ENCODE assay signal across 11 cellular contexts in the genomic region with DNA sequence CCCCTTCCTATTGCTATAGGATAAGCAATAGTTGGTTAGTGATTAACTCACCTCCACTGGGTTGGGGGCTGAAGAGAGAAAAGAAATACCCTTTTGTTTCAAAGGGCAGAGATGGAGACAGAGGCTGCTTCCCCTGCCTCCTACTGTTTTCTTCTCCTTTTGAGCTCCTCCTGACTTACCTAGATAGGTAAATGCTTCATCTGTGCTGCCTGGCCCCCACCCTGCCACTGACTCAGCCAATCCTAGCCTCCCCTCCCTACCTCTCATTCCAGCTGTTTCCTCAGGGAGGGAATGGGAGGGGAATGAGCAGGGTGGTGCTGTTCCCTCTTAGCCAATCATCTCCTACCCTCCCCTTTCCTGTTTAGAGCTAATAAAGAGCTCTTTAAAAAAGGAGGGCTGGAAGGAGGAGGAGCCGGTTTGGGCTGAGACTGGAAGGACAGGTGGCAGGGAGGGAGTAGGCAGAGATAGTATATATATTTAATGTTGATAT. TPM values are rescaled to one million over a fixed set of nuclear protein-coding genes. Genes with fewer than 3 reads are reported as not detected.
DNase-seq lines count a peak whose midpoint lies in the region; ATAC-seq, FAIRE-seq and TF ChIP-seq lines count a peak whose summit lies in the region.
"Had no signal": no experiment of that assay in that cellular context is flagged by ENCODE, and none has a peak within 500 bp of the region (broad histone marks: within the 10 kb centered on the region; RNA-seq: fewer than 3 reads in every experiment).

TSS of gene C1orf116 (minus strand) at position 229 of the 490 bp plus-strand sequence. CDS start 5,158 bp downstream, outside the sequence.

- H3K4me1 ChIP-seq in right atrium auricular region (no peaks in the 10 kb centered on the region), ovary (ENCODE audit: insufficient read depth) (no peaks in the 10 kb centered on the region)

- ATAC-seq in left cardiac atrium (peak; percentile 50 to 78), HG03439 (IDR thresholded peaks at IDR 0.05; ENCODE audit: unreplicated experiment) (no peak)

- TF ChIP-seq POLR2A in ovary (IDR thresholded peaks at IDR 0.05) = no peak

- no peak within 1 kb of the TSS for H3K9ac ChIP-seq in SK-N-MC (ENCODE audit: insufficient read length)

- no peak for TF ChIP-seq EP300 in ovary (IDR thresholded peaks at IDR 0.05)

- no peak for FAIRE-seq in GM19239 (lab: Jason Lieb, UNC)
- FAIRE-seq: GM18507 had no signal

- no peak for TF ChIP-seq CTCF in right atrium auricular region (IDR thresholded peaks at IDR 0.05)
- TF ChIP-seq CTCF in kidney epithelial cell (IDR thresholded peaks at IDR 0.05; ENCODE audit: insufficient read depth, low read length, poor library complexity, severe bottlenecking) = no peak
- TF ChIP-seq CTCF in ovary (IDR thresholded peaks at IDR 0.05) = no peak

- no peaks in the 10 kb centered on the region for H3K9me3 ChIP-seq in right atrium auricular region
- H3K9me3 ChIP-seq in SK-N-MC (ENCODE audit: low read depth, low read length) = no peaks in the 10 kb centered on the region
- no peaks in the 10 kb centered on the region for H3K9me3 ChIP-seq in ovary

- WGBS in ovary, 3 donors = 11 to 13% (median 12%) methylated on average over 1 of the region's 1 CpG

- H3K36me3 ChIP-seq in right atrium auricular region = no peaks in the 10 kb centered on the region
- H3K36me3 ChIP-seq in SK-N-MC (ENCODE audit: insufficient read depth, low read length) = no peaks in the 10 kb centered on the region
- H3K36me3 ChIP-seq in kidney epithelial cell (ENCODE audit: control insufficient read depth, insufficient read depth, low read length) = no peaks in the 10 kb centered on the region
- H3K36me3 ChIP-seq in ovary = no peaks in the 10 kb centered on the region

- H3K27ac ChIP-seq in right atrium auricular region = no peak within 1 kb of the TSS
- H3K27ac ChIP-seq in SK-N-MC = peak within 1 kb of the TSS; percentile 52; the same call in 1 of the 2 replicates
- H3K27ac ChIP-seq in ovary = no peak within 1 kb of the TSS

- intact Hi-C loops in left cardiac atrium (cut with DNase I) = no loop called here
- intact Hi-C loops in ovary (cut with DNase I) = no loop called here

- H3K27me3 ChIP-seq in right atrium auricular region (no peaks in the 10 kb centered on the region), kidney epithelial cell (ENCODE audit: control insufficient read depth, insufficient read depth, low read length) (no peaks in the 10 kb centered on the region), ovary (no peaks in the 10 kb centered on the region)

- H3K4me3 ChIP-seq in right atrium auricular region (no peak within 1 kb of the TSS), SK-N-MC (no peak within 1 kb of the TSS), kidney epithelial cell (ENCODE audit: low read depth, low read length) (peak within 1 kb of the TSS; percentile 20), ovary (no peak within 1 kb of the TSS)

- DNase-seq in left cardiac atrium = no peak
- DNase-seq in right atrium auricular region (ENCODE audit: low spot score) = no peak
- no peak for DNase-seq in SK-N-MC (ENCODE audit: low read depth, low spot score)
- DNase-seq in kidney epithelial cell (ENCODE audit: low read depth) = no peak
- DNase-seq in ovary = no peak
- DNase-seq in effector CD4-positive, alpha-beta T cell = no peak
- no peak for DNase-seq in GM19239 (ENCODE audit: insufficient read length, low spot score)
- DNase-seq: activated T-cell treated with anti-CD3 and anti-CD28 coated beads, Interleukin-2, amount 50 U/mL, for 24 hours; RPMI8226 had no signal

RNA-seq across cellular contexts. Expression of gene C1orf116, which starts in this region (rescaled TPM):
- total RNA-seq in left cardiac atrium (under 1 TPM; 0.06 to 0.10 TPM), right atrium auricular region (under 1 TPM; 0.07 to 0.35 TPM), kidney epithelial cell (34.1 and 39.8 TPM in 2 replicates), ovary (1 to 10 TPM in 2 of 7 donors, under 1 TPM in 3, not detected in 2; 0.10 to 1.6 (median 0.72) TPM)
- polyA plus RNA-seq in ovary = under 1 TPM; 0.02 to 0.07 TPM

Comparison
In these comparisons a context has a peak if more than half of its experiments do, and no peak if none do; other contexts are left out.
1. RNA of gene C1orf116 (total RNA-seq): 34.1 to 39.8 TPM in kidney epithelial cell; 0.10 to 1.6 TPM in ovary, 0.07 to 0.35 TPM in right atrium auricular region and 0.06 to 0.10 TPM in left cardiac atrium; every median in the first group is over 10 times any median in the second.
2. Peak in ATAC-seq in left cardiac atrium; RNA of the gene not detected or under 1 TPM.